22 cellular contexts compared by ENCODE assay signal in genomic region chr12:6118891-6119568, GRCh38. TPM values are rescaled to one million over a fixed set of nuclear protein-coding genes. Genes with fewer than 3 reads are reported as not detected.
DNase-seq lines count a peak whose midpoint lies in the region; ATAC-seq and TF ChIP-seq lines count a peak whose summit lies in the region.
"Had no signal": no experiment of that assay in that cellular context is flagged by ENCODE, and none has a peak within 500 bp of the region (broad histone marks: within the 10 kb centered on the region; RNA-seq: fewer than 3 reads in every experiment).

No MANE protein-coding gene starts in this region.

- ATAC-seq in left lobe of liver (no peak), gastrocnemius medialis (no peak), GM18498 (IDR thresholded peaks at IDR 0.05; ENCODE audit: unreplicated experiment) (no peak), GM21515 (IDR thresholded peaks at IDR 0.05; ENCODE audit: unreplicated experiment) (no peak), HG02938 (IDR thresholded peaks at IDR 0.05; ENCODE audit: unreplicated experiment) (no peak)
- ATAC-seq: activated CD4-positive, alpha-beta T cell treated with anti-CD3 and anti-CD28 coated beads for 36 hours; esophagus mucosa; naive thymus-derived CD8-positive, alpha-beta T cell had no signal

- intact Hi-C loops in gastrocnemius medialis (cut with DNase I; ENCODE audit: low total_unique reads): no loop called here

- H3K4me1 ChIP-seq in gastrocnemius medialis: no peaks in the 10 kb centered on the region
- H3K4me1 ChIP-seq: prostate gland had no signal

- peak overlapping the region; percentile 60 to 80 (median 71) for H3K27ac ChIP-seq in gastrocnemius medialis
- H3K27ac ChIP-seq: brain microvascular endothelial cell, KMS-11, prostate gland, RWPE1 had no signal

- H3K36me3 ChIP-seq in gastrocnemius medialis: no peaks in the 10 kb centered on the region
- H3K36me3 ChIP-seq: brain microvascular endothelial cell, prostate gland had no signal

- H3K9me3 ChIP-seq in gastrocnemius medialis: no peaks in the 10 kb centered on the region
- H3K9me3 ChIP-seq: prostate gland had no signal

- no peak for TF ChIP-seq CTCF in gastrocnemius medialis (IDR thresholded peaks at IDR 0.05 in 4 of 5, conservative IDR thresholded peaks at IDR 0.05 in 1 of 5)

- DNase-seq in ELR (ENCODE audit: low read depth) (peak; percentile 33), amniotic epithelial cell (ENCODE audit: low read depth) (peak; percentile 19), left lobe of liver (ENCODE audit: low spot score) (peak; percentile 37), gastrocnemius medialis (no peak), RPMI8226 (no peak)
- DNase-seq: activated CD4-positive, alpha-beta T cell treated with anti-CD3 and anti-CD28 coated beads for 36 hours; activated naive CD8-positive, alpha-beta T cell treated with anti-CD3 and anti-CD28 coated beads, Interleukin-2, amount 10 ng/mL, durations not matched to agents 7 days and 5 days; brain microvascular endothelial cell; CD4-positive, alpha-beta memory T cell; mammary epithelial cell; naive thymus-derived CD8-positive, alpha-beta T cell; NCI-H187 treated with DMSO at 0.1 percent for 48 hours; NCI-H446; stimulated activated CD8-positive, alpha-beta memory T cell treated with anti-CD3 and anti-CD28 coated beads, Interleukin-4, amount 100 ng/mL, for 48 hours; substantia nigra had no signal

- in situ Hi-C loops in gastrocnemius medialis (cut with MboI; ENCODE audit: low sequenced_read_pairs in 4 of 4): no loop called here

- peak overlapping the region; percentile 28 to 53 (median 42) for H3K4me3 ChIP-seq in gastrocnemius medialis
- H3K4me3 ChIP-seq: prostate gland had no signal

- H3K27me3 ChIP-seq in gastrocnemius medialis: no peaks in the 10 kb centered on the region
- H3K27me3 ChIP-seq: brain microvascular endothelial cell had no signal

- TF ChIP-seq POLR2A in gastrocnemius medialis (IDR thresholded peaks at IDR 0.05): no peak

RNA-seq across cellular contexts. Expression of gene VWF, which starts 5.4 kb away (rescaled TPM):
- total RNA-seq in left lobe of liver (6.4 TPM), gastrocnemius medialis (100 to 1,000 TPM in 2 of 4 donors, 10 to 100 TPM in 2; 78.8 to 118 (median 101) TPM)

Comparison
In these comparisons a context has a peak if more than half of its experiments do, and no peak if none do; other contexts are left out.
1. DNase-seq: peak in ELR (single experiment), amniotic epithelial cell (single experiment) and left lobe of liver (single experiment); none in gastrocnemius medialis (0 of 2) and RPMI8226 (single experiment).
2. RNA of gene VWF, which starts 5.4 kb away (total RNA-seq): 78.8 to 118 TPM in gastrocnemius medialis; 6.4 TPM in left lobe of liver (single experiment); every median in the first group is over 10 times any median in the second.